26 cellular contexts compared by ENCODE assay signal in genomic region chr15:45867281-45867680, GRCh38.
DNase-seq lines count a peak whose midpoint lies in the region; ATAC-seq, FAIRE-seq and TF ChIP-seq lines count a peak whose summit lies in the region.
"Had no signal": no experiment of that assay in that cellular context is flagged by ENCODE, and none has a peak within 500 bp of the region (broad histone marks: within the 10 kb centered on the region; RNA-seq: fewer than 3 reads in every experiment).

No MANE protein-coding gene starts in this region.

- no peak overlapping the region for H2AFZ ChIP-seq in mammary epithelial cell (ENCODE audit: low read depth, low read length)
- H2AFZ ChIP-seq in PC-3 (ENCODE audit: low read length), result no peak overlapping the region
- H2AFZ ChIP-seq in keratinocyte (ENCODE audit: control insufficient read depth, low read length), result no peak overlapping the region
- H2AFZ ChIP-seq in PC-9, result no peak overlapping the region
- H2AFZ ChIP-seq: GM23248 had no signal

- peaks cover 36% of the 10 kb centered on the region for H3K4me1 Mint-ChIP-seq in MCF 10A (ENCODE audit: insufficient read depth, unreplicated experiment)
- H3K4me1 Mint-ChIP-seq: CD4-positive, CD25-positive, alpha-beta regulatory T cell had no signal

- ATAC-seq in PC-3 (no peak), HG02938 (IDR thresholded peaks at IDR 0.05; ENCODE audit: unreplicated experiment) (no peak)
- ATAC-seq: A549; CD8-positive, alpha-beta T cell had no signal

- H3K27me3 Mint-ChIP-seq in MCF 10A (ENCODE audit: insufficient read depth, unreplicated experiment), result no peaks in the 10 kb centered on the region
- H3K27me3 Mint-ChIP-seq: CD4-positive, CD25-positive, alpha-beta regulatory T cell had no signal

- H3K4me3 ChIP-seq in mammary epithelial cell (replicated peaks in 1 of 3; ENCODE audit: insufficient read depth in 1 of 3, low read depth in 2 of 3, low read length in 3 of 3) (no peak overlapping the region), PC-3 (ENCODE audit: low read length) (no peak overlapping the region), keratinocyte (ENCODE audit: control insufficient read depth in 2 of 3, extremely low read depth in 1 of 3, insufficient read depth in 2 of 3, low read depth in 1 of 3, low read length in 3 of 3) (no peak overlapping the region), PC-9 (no peak overlapping the region)
- H3K4me3 ChIP-seq: A549, GM23248 had no signal

- peak; percentile 41 for DNase-seq in mammary epithelial cell
- DNase-seq in MCF 10A (ENCODE audit: unreplicated experiment), result no peak
- DNase-seq in PC-3, result no peak
- DNase-seq in epithelial cell of prostate (ENCODE audit: low read depth, low spot score), result no peak
- DNase-seq in keratinocyte (ENCODE audit: low read depth, low spot score), result no peak
- DNase-seq in PC-9, result no peak
- no peak for DNase-seq in dedifferentiated amniotic fluid mesenchymal stem cell (ENCODE audit: extremely low spot score)
- DNase-seq: 8988T; ACHN; AML-193; BE2C; Caco-2; CD4-positive, CD25-positive, alpha-beta regulatory T cell; CD8-positive, alpha-beta T cell; DMS153; DND-41; GM23248; H7; HCEC 1CT had no signal

- H3K9ac ChIP-seq in mammary epithelial cell (ENCODE audit: insufficient read depth, low read length) (no peak overlapping the region), PC-3 (ENCODE audit: low read length) (no peak overlapping the region), keratinocyte (ENCODE audit: control insufficient read depth, extremely low read depth, insufficient read depth, low read length) (no peak overlapping the region)
- H3K9ac ChIP-seq: GM23248 had no signal

- H3K4me1 ChIP-seq in mammary epithelial cell (ENCODE audit: insufficient read depth, low read length) (peaks cover 20% of the 10 kb centered on the region), PC-3 (ENCODE audit: insufficient read depth, low read length) (peaks cover 60% of the 10 kb centered on the region), keratinocyte (ENCODE audit: control insufficient read depth, extremely low read depth, insufficient read depth, low read length) (peaks cover 26% of the 10 kb centered on the region), PC-9 (replicated peaks; ENCODE audit: insufficient read depth) (0 out of 2 replicates have a peak, but pooled peaks cover 6% of the 10 kb centered on the region)
- H3K4me1 ChIP-seq: A549, BE2C had no signal

- H3K9me2 ChIP-seq in PC-3 (replicated peaks; ENCODE audit: low read length) (no peaks in the 10 kb centered on the region), PC-9 (ENCODE audit: insufficient read depth) (no peaks in the 10 kb centered on the region)

- no peaks in the 10 kb centered on the region for H3K9me3 Mint-ChIP-seq in MCF 10A (ENCODE audit: unreplicated experiment)

- no TSS peak for BruUV-seq in mammary epithelial cell (replicated peaks; lab: Mats Ljungman, UMichigan)
- no TSS peak for BruUV-seq in MCF 10A (replicated peaks; lab: Mats Ljungman, UMichigan)
- BruUV-seq in PC-3 (replicated peaks; lab: Mats Ljungman, UMichigan), result no TSS peak
- BruUV-seq in PC-9 (replicated peaks; lab: Mats Ljungman, UMichigan), result no TSS peak

- H3K27ac ChIP-seq in mammary epithelial cell (ENCODE audit: insufficient read depth, low read depth, low read length) (no peak overlapping the region), PC-3 (ENCODE audit: low read length) (peak overlapping the region; percentile 65; the same call in 1 of the 2 replicates), epithelial cell of prostate (peak overlapping the region; percentile 4), keratinocyte (ENCODE audit: control insufficient read depth, insufficient read depth, low read length) (no peak overlapping the region), PC-9 (no peak overlapping the region)
- H3K27ac ChIP-seq: A549, C4-2B, GM23248 had no signal

- POLR2A ChIA-PET in MCF 10A (lab: Yijun Ruan, JAX), result no interaction called here
- POLR2A ChIA-PET in PC-3 (lab: Charles Lee; ENCODE audit: unreplicated experiment), result no interaction called here
- POLR2A ChIA-PET in PC-9 (lab: Charles Lee; ENCODE audit: unreplicated experiment), result no interaction called here

- H4K20me1 ChIP-seq in mammary epithelial cell (ENCODE audit: insufficient read depth, low read length) (no peaks in the 10 kb centered on the region), PC-3 (ENCODE audit: low read length) (no peaks in the 10 kb centered on the region), keratinocyte (ENCODE audit: control insufficient read depth, extremely low read depth, insufficient read depth, low read length) (no peaks in the 10 kb centered on the region), PC-9 (ENCODE audit: insufficient read depth) (no peaks in the 10 kb centered on the region)

- H3K36me3 Mint-ChIP-seq in MCF 10A (ENCODE audit: insufficient read depth, unreplicated experiment), result no peaks in the 10 kb centered on the region
- H3K36me3 Mint-ChIP-seq: CD4-positive, CD25-positive, alpha-beta regulatory T cell; CD8-positive, alpha-beta T cell had no signal

- H3K4me2 ChIP-seq in mammary epithelial cell (ENCODE audit: insufficient read depth, low read depth, low read length) (no peak overlapping the region), PC-3 (ENCODE audit: low read length) (no peak overlapping the region), keratinocyte (ENCODE audit: control insufficient read depth, extremely low read depth, insufficient read depth, low read depth, low read length) (peak overlapping the region; percentile 19), PC-9 (no peak overlapping the region)
- H3K4me2 ChIP-seq: A549 had no signal

- H3K9me3 ChIP-seq in mammary epithelial cell (replicated peaks; ENCODE audit: insufficient read depth, low read length) (no peaks in the 10 kb centered on the region), PC-3 (ENCODE audit: low read length) (no peaks in the 10 kb centered on the region), keratinocyte (ENCODE audit: control insufficient read depth, low read depth, low read length) (no peaks in the 10 kb centered on the region), PC-9 (ENCODE audit: insufficient read depth, low read depth) (no peaks in the 10 kb centered on the region)
- H3K9me3 ChIP-seq: A549, BE2C had no signal

- in situ Hi-C loops in mammary epithelial cell (cut with MboI; ENCODE audit: low sequenced_read_pairs in 2 of 2), result no loop called here

- H3F3A ChIP-seq in PC-3 (ENCODE audit: low read length, unreplicated experiment) (no peaks in the 10 kb centered on the region), PC-9 (ENCODE audit: insufficient read depth, low read depth) (no peaks in the 10 kb centered on the region)

- intact Hi-C loops in mammary epithelial cell (cut with micrococcal nuclease) (no loop called here), MCF 10A (cut with micrococcal nuclease) (no loop called here), PC-3 (cut with micrococcal nuclease) (no loop called here), PC-9 (cut with micrococcal nuclease; ENCODE audit: unreplicated experiment) (no loop called here)

- CTCF ChIA-PET in mammary epithelial cell (lab: Charles Lee; ENCODE audit: low non-redundant PET) (no interaction called here), MCF 10A (lab: Yijun Ruan, JAX) (interaction anchor here (0.7 to 1.2 kb wide), 2 partner anchors 20 to 1907 kb away, joined by 3 to 4 read pairs; no protein-coding TSS in a partner anchor), PC-3 (lab: Charles Lee) (no interaction called here), PC-9 (lab: Charles Lee) (no interaction called here)

- H3K9me1 ChIP-seq in keratinocyte (ENCODE audit: control insufficient read depth, extremely low read depth, insufficient read depth, low read length), result no peaks in the 10 kb centered on the region

- TF ChIP-seq CTCF in mammary epithelial cell (conservative IDR thresholded peaks at IDR 0.05 in 1 of 2, IDR thresholded peaks at IDR 0.05 in 1 of 2; ENCODE audit: extremely low read depth in 1 of 2, insufficient read depth in 1 of 2, low read depth in 1 of 2, low read length in 2 of 2) (no peak), MCF 10A (IDR thresholded peaks at IDR 0.05; ENCODE audit: unreplicated experiment) (no peak), PC-3 (conservative IDR thresholded peaks at IDR 0.05; ENCODE audit: low read depth, low read length) (no peak), keratinocyte (optimal IDR thresholded peaks at IDR 0.05 in 1 of 3, IDR thresholded peaks at IDR 0.05 in 1 of 3, conservative IDR thresholded peaks at IDR 0.05 in 1 of 3; ENCODE audit: extremely low read depth in 1 of 3, insufficient read depth in 2 of 3, low read length in 3 of 3) (no peak), PC-9 (conservative IDR thresholded peaks at IDR 0.05) (no peak)

- H3K4me3 Mint-ChIP-seq in MCF 10A (ENCODE audit: unreplicated experiment), result no peak overlapping the region
- H3K4me3 Mint-ChIP-seq: CD4-positive, CD25-positive, alpha-beta regulatory T cell; CD8-positive, alpha-beta T cell had no signal

- peak; percentile 67 for FAIRE-seq in keratinocyte (lab: Jason Lieb, UNC)
- FAIRE-seq: A549, G401.6, GM12892, GM19239, H1 had no signal

- H3K79me2 ChIP-seq in mammary epithelial cell (ENCODE audit: insufficient read depth, low read length) (no peaks in the 10 kb centered on the region), PC-3 (ENCODE audit: low read length) (no peaks in the 10 kb centered on the region), keratinocyte (ENCODE audit: control insufficient read depth, insufficient read depth, low read length) (no peaks in the 10 kb centered on the region), PC-9 (ENCODE audit: low read depth) (no peaks in the 10 kb centered on the region)

- H3K27me3 ChIP-seq in mammary epithelial cell (ENCODE audit: insufficient read depth, low read length) (no peaks in the 10 kb centered on the region), PC-3 (ENCODE audit: low read length) (no peaks in the 10 kb centered on the region), keratinocyte (ENCODE audit: control insufficient read depth, extremely low read depth, insufficient read depth, low read length) (no peaks in the 10 kb centered on the region), PC-9 (ENCODE audit: insufficient read depth, low read depth) (no peaks in the 10 kb centered on the region)
- H3K27me3 ChIP-seq: BE2C had no signal

- dilution Hi-C loops in mammary epithelial cell (cut with HindIII; ENCODE audit: low sequenced_read_pairs), result no loop called here
- dilution Hi-C loops in keratinocyte (cut with MboI; ENCODE audit: extremely low pct_ligation_motif_present, low sequenced_read_pairs), result no loop called here

- H3K36me3 ChIP-seq in mammary epithelial cell (ENCODE audit: insufficient read depth, low read length) (no peaks in the 10 kb centered on the region), PC-3 (ENCODE audit: low read depth, low read length) (no peaks in the 10 kb centered on the region), keratinocyte (ENCODE audit: control insufficient read depth in 2 of 2, extremely low read depth in 1 of 2, insufficient read depth in 2 of 2, low read length in 2 of 2) (no peaks in the 10 kb centered on the region), PC-9 (ENCODE audit: low read depth) (no peaks in the 10 kb centered on the region)
- H3K36me3 ChIP-seq: BE2C had no signal

- H3K27ac Mint-ChIP-seq in MCF 10A (ENCODE audit: low read depth, unreplicated experiment), result no peak overlapping the region
- H3K27ac Mint-ChIP-seq: CD4-positive, CD25-positive, alpha-beta regulatory T cell; CD8-positive, alpha-beta T cell had no signal

Comparison
In these comparisons a context has a peak if more than half of its experiments do, and no peak if none do; other contexts are left out.
1. H3K27ac ChIP-seq: peak in PC-3 (single experiment) and epithelial cell of prostate (single experiment); none in mammary epithelial cell (single experiment), keratinocyte (single experiment) and PC-9 (single experiment).